In the genomic region with DNA sequence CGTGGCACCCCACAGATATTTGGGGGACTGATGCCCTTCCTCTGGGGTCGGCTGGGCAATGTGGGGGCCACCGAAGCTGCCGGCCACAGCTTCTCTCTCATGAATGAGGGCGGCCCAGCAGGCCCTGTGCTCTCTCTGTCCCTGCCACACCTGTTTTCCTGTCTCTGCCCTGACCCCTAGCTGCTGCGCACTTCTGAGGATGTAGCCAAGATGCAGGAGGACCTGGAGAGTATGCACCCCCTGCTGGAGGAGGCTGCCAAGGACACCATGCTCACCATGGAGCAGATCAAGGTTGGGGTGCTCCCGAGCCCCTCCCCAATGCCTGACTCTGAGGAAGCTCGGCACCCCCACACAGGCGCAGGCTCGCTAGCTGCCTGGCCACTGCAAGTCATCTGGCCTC, we compare ENCODE assay signal across 8 cellular contexts. TPM values are rescaled to one million over a fixed set of nuclear protein-coding genes. Genes with fewer than 3 reads are reported as not detected.
DNase-seq lines count a peak whose midpoint lies in the region; ATAC-seq and TF ChIP-seq lines count a peak whose summit lies in the region.

No MANE protein-coding gene starts in this region.

- intact Hi-C loops in Panc1 (cut with micrococcal nuclease; ENCODE audit: unreplicated experiment) = no loop called here

- H3K27me3 ChIP-seq in Panc1 (ENCODE audit: control insufficient read depth, insufficient read depth, low read length) = no peaks in the 10 kb centered on the region

- DNase-seq in AG20443 (ENCODE audit: low spot score) = peak; percentile 61
- peak; percentile 61 for DNase-seq in GM19238 (ENCODE audit: insufficient read length, low spot score)
- peak; percentile 7 for DNase-seq in Panc1 (ENCODE audit: low read depth, low spot score)
- peak; percentile 32 for DNase-seq in fibroblast of pulmonary artery (ENCODE audit: low read depth)
- no peak for DNase-seq in OCI-M2 (lab: John Stamatoyannopoulos, UW; ENCODE audit: unreplicated experiment)
- no peak for DNase-seq in DMS153 (lab: John Stamatoyannopoulos, UW)
- no peak for DNase-seq in NCI-H1105 treated with DMSO at 0.1 percent for 48 hours (lab: John Stamatoyannopoulos, UW)

- in situ Hi-C loops in Panc1 (cut with HindIII; ENCODE audit: low pct_unique_long_range_greater_than_20kb, low sequenced_read_pairs) = no loop called here

- H3K27ac ChIP-seq in Panc1 (ENCODE audit: low read length) = no peak overlapping the region

- no peaks in the 10 kb centered on the region for H3K36me3 ChIP-seq in Panc1 (ENCODE audit: control insufficient read depth, insufficient read depth, low read length)

- H3K9me3 ChIP-seq in Panc1 (ENCODE audit: control insufficient read depth, insufficient read depth, low read depth, low read length) = no peaks in the 10 kb centered on the region

- POLR2A ChIA-PET in Panc1 (lab: Charles Lee) = no interaction called here

- CTCF ChIA-PET in Panc1 (lab: Charles Lee) = interaction anchor here (0.6 to 1.2 kb wide), 3 partner anchors 88 to 384 kb away, joined by 3 to 4 read pairs (median 4); no protein-coding TSS in a partner anchor

- peak; percentile 75 for ATAC-seq in Panc1
- ATAC-seq in HG02840 (IDR thresholded peaks at IDR 0.05; ENCODE audit: low FRiP score, unreplicated experiment) = no peak

- no TSS peak for BruUV-seq in Panc1 (replicated peaks; lab: Mats Ljungman, UMichigan)

- H3K4me3 ChIP-seq in Panc1 (ENCODE audit: low read depth in 2 of 2, low read length in 2 of 2) (no peak overlapping the region), fibroblast of pulmonary artery (replicated peaks; ENCODE audit: low read depth, low read length) (no peak overlapping the region)

- H3K4me1 ChIP-seq in Panc1 (ENCODE audit: control insufficient read depth, insufficient read depth, low read length) = no peaks in the 10 kb centered on the region

- no peak; the same call in 1 of the 2 replicates for TF ChIP-seq CTCF in Panc1 (IDR thresholded peaks at IDR 0.05)
- TF ChIP-seq CTCF in fibroblast of pulmonary artery (IDR thresholded peaks at IDR 0.05; ENCODE audit: low read length, missing control alignments) = peak; percentile 64

RNA-seq across cellular contexts. Expression of a gene that starts 24.7 kb away (rescaled TPM):
- 69.6 TPM for total RNA-seq in Panc1 (2021; ENCODE audit: unreplicated experiment)
- 73.4 TPM for polyA plus RNA-seq in Panc1 (2012; ENCODE audit: insufficient read length)

RNA-seq across cellular contexts. Expression of a gene that starts 25.3 kb away (rescaled TPM):
- 12.0 TPM for total RNA-seq in Panc1 (2021; ENCODE audit: unreplicated experiment)
- 2.6 TPM for polyA plus RNA-seq in Panc1 (2012; ENCODE audit: insufficient read length)

RNA-seq across cellular contexts. Expression of a gene that starts 59.7 kb away (rescaled TPM):
- total RNA-seq in Panc1 (2021; ENCODE audit: unreplicated experiment) = 1.6 TPM
- 0.61 TPM for polyA plus RNA-seq in Panc1 (2012; ENCODE audit: insufficient read length)

Comparison
In these comparisons a context has a peak if more than half of its experiments do, and no peak if none do; other contexts are left out.
1. DNase-seq: peak in AG20443 (single experiment), GM19238 (single experiment), Panc1 (single experiment) and fibroblast of pulmonary artery (single experiment); none in OCI-M2 (single experiment), DMS153 (single experiment) and NCI-H1105 treated with DMSO at 0.1 percent for 48 hours (single experiment).